21 cellular contexts compared by ENCODE assay signal in genomic region chr3:44242716-44243115, GRCh38. TPM values are rescaled to one million over a fixed set of nuclear protein-coding genes. Genes with fewer than 3 reads are reported as not detected.
DNase-seq lines count a peak whose midpoint lies in the region; ATAC-seq, FAIRE-seq and TF ChIP-seq lines count a peak whose summit lies in the region.
"Had no signal": no experiment of that assay in that cellular context is flagged by ENCODE, and none has a peak within 500 bp of the region (broad histone marks: within the 10 kb centered on the region; RNA-seq: fewer than 3 reads in every experiment).

No MANE protein-coding gene starts in this region.

- no peaks in the 10 kb centered on the region for H3K4me1 Mint-ChIP-seq in nephron
- H3K4me1 Mint-ChIP-seq: CD4-positive, alpha-beta memory T cell; GM23338 had no signal

- TF ChIP-seq CTCF in kidney (IDR thresholded peaks at IDR 0.05; ENCODE audit: borderline replicate concordance, extremely low read depth, insufficient read depth): no peak
- TF ChIP-seq CTCF in nephron (IDR thresholded peaks at IDR 0.05; ENCODE audit: unreplicated experiment in 3 of 3): no peak

- no peak for DNase-seq in RCC 7860 (ENCODE audit: low spot score)
- no peak for DNase-seq in kidney
- no peak for DNase-seq in effector CD8-positive, alpha-beta T cell (lab: John Stamatoyannopoulos, UW)
- DNase-seq: 8988T; C1 segment of cervical spinal cord; Caco-2; CD4-positive, alpha-beta memory T cell; DMS153; DND-41; H9 had no signal

- FAIRE-seq in RCC 7860 (lab: Jason Lieb, UNC) (peak; percentile 16), kidney (lab: Jason Lieb, UNC) (peak; percentile 64)
- FAIRE-seq: A549, G401.6, GM12892, GM19239 had no signal

- no peak overlapping the region for H3K9ac ChIP-seq in kidney (ENCODE audit: low read length in 2 of 2)

- H3K27ac ChIP-seq in kidney (ENCODE audit: low read depth in 2 of 2, low read length in 2 of 2): no peak overlapping the region
- H3K27ac ChIP-seq: A549 had no signal

- H3K4me3 ChIP-seq in kidney (ENCODE audit: low read length in 2 of 2): peak overlapping the region; percentile 18 to 19
- H3K4me3 ChIP-seq: A549, GM23338 had no signal

- no peaks in the 10 kb centered on the region for H3K36me3 ChIP-seq in kidney (ENCODE audit: control insufficient read depth in 1 of 2, insufficient read depth in 2 of 2, low read length in 2 of 2)

- ATAC-seq in GM18505 (IDR thresholded peaks at IDR 0.05; ENCODE audit: unreplicated experiment) (no peak), GM21528 (IDR thresholded peaks at IDR 0.05; ENCODE audit: low FRiP score, unreplicated experiment) (no peak)
- ATAC-seq: A549, GM23338, HCT116 had no signal

- no peaks in the 10 kb centered on the region for H3K36me3 Mint-ChIP-seq in nephron (ENCODE audit: low read depth)
- H3K36me3 Mint-ChIP-seq: CD4-positive, alpha-beta memory T cell had no signal

- H3K9me3 ChIP-seq in kidney (ENCODE audit: control insufficient read depth in 1 of 2, low read length in 2 of 2): no peaks in the 10 kb centered on the region
- H3K9me3 ChIP-seq: Caco-2 had no signal

- intact Hi-C loops in kidney (cut with DNase I): no loop called here

- no peaks in the 10 kb centered on the region for H3K4me1 ChIP-seq in kidney (ENCODE audit: control insufficient read depth in 1 of 2, insufficient read depth in 1 of 2, low read depth in 1 of 2, low read length in 2 of 2)
- H3K4me1 ChIP-seq: A549 had no signal

- H3K9me3 Mint-ChIP-seq in nephron: peaks cover 14% of the 10 kb centered on the region

- no peak overlapping the region for H3K4me3 Mint-ChIP-seq in nephron
- H3K4me3 Mint-ChIP-seq: CD4-positive, alpha-beta memory T cell; GM23338; H9 had no signal

- H3K27me3 Mint-ChIP-seq in nephron (ENCODE audit: low read depth): peaks cover 5% of the 10 kb centered on the region

- peak overlapping the region; percentile 51 to 76 (median 76) for H3K27ac Mint-ChIP-seq in nephron
- H3K27ac Mint-ChIP-seq: CD4-positive, alpha-beta memory T cell; GM23338; H9 had no signal

- no peak for TF ChIP-seq POLR2A in GM18505 (IDR thresholded peaks at IDR 0.05; ENCODE audit: borderline replicate concordance, extremely low read depth, insufficient read depth, insufficient read length)

RNA-seq across cellular contexts. Expression of gene TOPAZ1, which starts 1.0 kb away (rescaled TPM):
- not detected for total RNA-seq in kidney
- polyA plus RNA-seq in kidney (ENCODE audit: insufficient read depth, low read depth, low replicate concordance): not detected
- total RNA-seq: Caco-2; CD4-positive, alpha-beta memory T cell; GM23338; H4; H9 had no signal
- polyA plus RNA-seq: A549; BJ; CD4-positive, alpha-beta memory T cell; GM23338 had no signal
